Comparison of ENCODE assay signal across 2 cellular contexts in the genomic region with DNA sequence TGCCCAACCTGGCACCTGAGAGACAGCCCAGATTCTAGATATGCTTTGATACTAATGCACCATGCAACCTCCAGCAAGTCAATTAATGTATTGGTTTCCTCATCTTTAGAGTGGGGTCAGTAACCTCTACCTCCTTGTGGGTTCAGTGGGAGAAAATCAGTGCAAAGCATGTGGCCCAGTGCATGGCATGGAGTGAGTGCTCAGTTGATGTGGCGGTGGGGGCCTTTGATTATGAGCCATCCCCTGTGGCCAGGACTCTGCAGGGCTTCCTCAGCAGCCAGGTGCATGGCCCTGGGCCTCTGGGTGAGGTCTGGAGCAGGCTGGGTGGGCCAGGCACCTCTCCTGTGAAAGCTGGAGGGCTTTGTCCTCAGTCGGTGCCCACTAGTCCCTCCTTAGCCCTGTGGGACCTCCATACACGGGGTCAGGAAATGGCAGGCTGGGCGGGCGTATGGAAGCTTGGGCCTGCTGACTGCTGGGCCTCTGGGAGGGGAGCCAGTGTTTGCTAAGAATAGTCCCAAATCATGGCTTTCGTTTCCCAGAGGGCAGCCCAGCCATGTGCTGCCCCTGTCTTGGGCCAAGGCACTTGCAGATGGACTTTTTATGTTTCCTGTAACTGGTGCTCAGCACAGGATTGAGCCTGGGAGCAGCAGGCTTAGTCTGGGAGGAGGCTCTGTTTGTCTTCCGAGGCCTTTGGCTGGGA.
TF ChIP-seq lines count a peak whose summit lies in the region.

No MANE protein-coding gene starts in this region.

TF ChIP-seq in endothelial cell of umbilical vein, 7 proteins besides CTCF, POLR2A, EP300 and RAD21:
- TF ChIP-seq MAX (IDR thresholded peaks at IDR 0.05; ENCODE audit: insufficient read depth, insufficient read length) (peak; percentile 55), MYC (IDR thresholded peaks at IDR 0.05; ENCODE audit: low read depth, low read length) (no peak)

TF ChIP-seq in WTC11, 78 proteins besides CTCF, POLR2A, EP300 and RAD21 (continued from another document):
- TF ChIP-seq, protein P1, sequence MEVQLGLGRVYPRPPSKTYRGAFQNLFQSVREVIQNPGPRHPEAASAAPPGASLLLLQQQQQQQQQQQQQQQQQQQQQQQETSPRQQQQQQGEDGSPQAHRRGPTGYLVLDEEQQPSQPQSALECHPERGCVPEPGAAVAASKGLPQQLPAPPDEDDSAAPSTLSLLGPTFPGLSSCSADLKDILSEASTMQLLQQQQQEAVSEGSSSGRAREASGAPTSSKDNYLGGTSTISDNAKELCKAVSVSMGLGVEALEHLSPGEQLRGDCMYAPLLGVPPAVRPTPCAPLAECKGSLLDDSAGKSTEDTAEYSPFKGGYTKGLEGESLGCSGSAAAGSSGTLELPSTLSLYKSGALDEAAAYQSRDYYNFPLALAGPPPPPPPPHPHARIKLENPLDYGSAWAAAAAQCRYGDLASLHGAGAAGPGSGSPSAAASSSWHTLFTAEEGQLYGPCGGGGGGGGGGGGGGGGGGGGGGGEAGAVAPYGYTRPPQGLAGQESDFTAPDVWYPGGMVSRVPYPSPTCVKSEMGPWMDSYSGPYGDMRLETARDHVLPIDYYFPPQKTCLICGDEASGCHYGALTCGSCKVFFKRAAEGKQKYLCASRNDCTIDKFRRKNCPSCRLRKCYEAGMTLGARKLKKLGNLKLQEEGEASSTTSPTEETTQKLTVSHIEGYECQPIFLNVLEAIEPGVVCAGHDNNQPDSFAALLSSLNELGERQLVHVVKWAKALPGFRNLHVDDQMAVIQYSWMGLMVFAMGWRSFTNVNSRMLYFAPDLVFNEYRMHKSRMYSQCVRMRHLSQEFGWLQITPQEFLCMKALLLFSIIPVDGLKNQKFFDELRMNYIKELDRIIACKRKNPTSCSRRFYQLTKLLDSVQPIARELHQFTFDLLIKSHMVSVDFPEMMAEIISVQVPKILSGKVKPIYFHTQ (CRISPR knock-in tag; IDR thresholded peaks at IDR 0.05), result no peak
- TF ChIP-seq, protein P2, sequence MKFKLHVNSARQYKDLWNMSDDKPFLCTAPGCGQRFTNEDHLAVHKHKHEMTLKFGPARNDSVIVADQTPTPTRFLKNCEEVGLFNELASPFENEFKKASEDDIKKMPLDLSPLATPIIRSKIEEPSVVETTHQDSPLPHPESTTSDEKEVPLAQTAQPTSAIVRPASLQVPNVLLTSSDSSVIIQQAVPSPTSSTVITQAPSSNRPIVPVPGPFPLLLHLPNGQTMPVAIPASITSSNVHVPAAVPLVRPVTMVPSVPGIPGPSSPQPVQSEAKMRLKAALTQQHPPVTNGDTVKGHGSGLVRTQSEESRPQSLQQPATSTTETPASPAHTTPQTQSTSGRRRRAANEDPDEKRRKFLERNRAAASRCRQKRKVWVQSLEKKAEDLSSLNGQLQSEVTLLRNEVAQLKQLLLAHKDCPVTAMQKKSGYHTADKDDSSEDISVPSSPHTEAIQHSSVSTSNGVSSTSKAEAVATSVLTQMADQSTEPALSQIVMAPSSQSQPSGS (CRISPR knock-in tag; IDR thresholded peaks at IDR 0.05; ENCODE audit: borderline replicate concordance, low read depth), result no peak
- TF ChIP-seq FOXJ3 (CRISPR knock-in tag; IDR thresholded peaks at IDR 0.05; ENCODE audit: borderline replicate concordance) (no peak), IRF2 (CRISPR knock-in tag; IDR thresholded peaks at IDR 0.05; ENCODE audit: borderline replicate concordance, low read depth) (no peak), SOX15 (CRISPR knock-in tag; IDR thresholded peaks at IDR 0.05) (no peak), STAT6 (CRISPR knock-in tag; conservative IDR thresholded peaks at IDR 0.05; ENCODE audit: low read depth) (no peak), ATF1 (CRISPR knock-in tag; IDR thresholded peaks at IDR 0.05) (no peak), NR3C1 (CRISPR knock-in tag; conservative IDR thresholded peaks at IDR 0.05; ENCODE audit: low read depth) (no peak), NFE2L1 (CRISPR knock-in tag; IDR thresholded peaks at IDR 0.05) (no peak), MLX (CRISPR knock-in tag; IDR thresholded peaks at IDR 0.05) (no peak), RORB (CRISPR knock-in tag; IDR thresholded peaks at IDR 0.05) (no peak), ZNF219 (CRISPR knock-in tag; IDR thresholded peaks at IDR 0.05; ENCODE audit: borderline replicate concordance) (no peak)
- TF ChIP-seq, protein P3, sequence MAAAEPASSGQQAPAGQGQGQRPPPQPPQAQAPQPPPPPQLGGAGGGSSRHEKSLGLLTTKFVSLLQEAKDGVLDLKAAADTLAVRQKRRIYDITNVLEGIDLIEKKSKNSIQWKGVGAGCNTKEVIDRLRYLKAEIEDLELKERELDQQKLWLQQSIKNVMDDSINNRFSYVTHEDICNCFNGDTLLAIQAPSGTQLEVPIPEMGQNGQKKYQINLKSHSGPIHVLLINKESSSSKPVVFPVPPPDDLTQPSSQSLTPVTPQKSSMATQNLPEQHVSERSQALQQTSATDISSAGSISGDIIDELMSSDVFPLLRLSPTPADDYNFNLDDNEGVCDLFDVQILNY (CRISPR knock-in tag; IDR thresholded peaks at IDR 0.05), result no peak
- TF ChIP-seq, protein P4, sequence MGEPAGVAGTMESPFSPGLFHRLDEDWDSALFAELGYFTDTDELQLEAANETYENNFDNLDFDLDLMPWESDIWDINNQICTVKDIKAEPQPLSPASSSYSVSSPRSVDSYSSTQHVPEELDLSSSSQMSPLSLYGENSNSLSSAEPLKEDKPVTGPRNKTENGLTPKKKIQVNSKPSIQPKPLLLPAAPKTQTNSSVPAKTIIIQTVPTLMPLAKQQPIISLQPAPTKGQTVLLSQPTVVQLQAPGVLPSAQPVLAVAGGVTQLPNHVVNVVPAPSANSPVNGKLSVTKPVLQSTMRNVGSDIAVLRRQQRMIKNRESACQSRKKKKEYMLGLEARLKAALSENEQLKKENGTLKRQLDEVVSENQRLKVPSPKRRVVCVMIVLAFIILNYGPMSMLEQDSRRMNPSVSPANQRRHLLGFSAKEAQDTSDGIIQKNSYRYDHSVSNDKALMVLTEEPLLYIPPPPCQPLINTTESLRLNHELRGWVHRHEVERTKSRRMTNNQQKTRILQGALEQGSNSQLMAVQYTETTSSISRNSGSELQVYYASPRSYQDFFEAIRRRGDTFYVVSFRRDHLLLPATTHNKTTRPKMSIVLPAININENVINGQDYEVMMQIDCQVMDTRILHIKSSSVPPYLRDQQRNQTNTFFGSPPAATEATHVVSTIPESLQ (CRISPR knock-in tag; IDR thresholded peaks at IDR 0.05), result no peak
